ENCODE assay signal across 12 cellular contexts in the genomic region with DNA sequence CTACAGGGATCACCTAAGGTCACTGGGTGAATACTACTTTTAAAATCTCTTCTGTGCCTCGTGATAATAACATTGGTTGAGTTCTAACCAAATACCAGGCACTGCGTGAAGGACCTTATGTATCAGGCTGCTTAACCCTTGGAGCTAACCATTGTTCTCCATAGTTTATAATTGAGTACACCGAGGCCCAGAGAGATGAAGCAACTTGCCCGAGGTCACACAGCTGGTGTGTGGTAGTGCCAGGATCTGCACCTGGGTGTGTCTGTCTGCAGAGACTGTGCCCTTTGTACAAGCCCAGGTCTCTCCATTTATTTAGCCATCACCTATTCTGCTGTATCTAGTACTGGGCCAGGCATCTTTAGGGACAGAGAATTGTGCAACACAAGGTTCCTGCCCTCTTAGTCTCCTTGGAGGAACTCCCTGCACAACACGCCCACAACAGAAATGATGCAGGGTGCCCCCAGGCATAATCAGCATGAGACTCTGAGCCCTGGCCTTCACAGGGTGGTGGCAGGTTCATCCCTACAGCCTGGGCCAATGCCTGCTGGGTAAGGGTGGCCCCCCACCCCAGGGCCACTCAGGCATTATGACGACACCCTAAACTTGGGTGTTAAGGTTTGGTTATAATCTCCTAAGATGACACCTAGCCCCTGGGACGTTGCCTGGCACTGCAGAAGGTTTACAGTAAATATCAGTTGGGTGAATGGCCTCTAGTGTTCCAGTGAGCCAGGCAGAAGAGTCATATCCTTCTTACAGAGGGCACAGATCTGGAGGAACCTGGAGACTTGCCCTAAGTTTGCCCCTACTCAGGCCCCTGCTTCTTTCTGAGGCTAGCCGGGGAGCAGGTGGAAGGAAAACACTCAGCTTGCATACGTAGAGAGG. TPM values are rescaled to one million over a fixed set of nuclear protein-coding genes. Genes with fewer than 3 reads are reported as not detected.
DNase-seq lines count a peak whose midpoint lies in the region; ATAC-seq, FAIRE-seq and TF ChIP-seq lines count a peak whose summit lies in the region.
"Had no signal": no experiment of that assay in that cellular context is flagged by ENCODE, and none has a peak within 500 bp of the region (broad histone marks: within the 10 kb centered on the region; RNA-seq: fewer than 3 reads in every experiment).

No MANE protein-coding gene starts in this region.

- peak overlapping the region; percentile 91 for H3K27ac Mint-ChIP-seq in HFFc6
- H3K27ac Mint-ChIP-seq: activated B cell treated with CpG ODN at 0.5 μM for 24 hours had no signal

- no peak for ATAC-seq in HG02610 (IDR thresholded peaks at IDR 0.05; ENCODE audit: unreplicated experiment)

- TF ChIP-seq CTCF in HFFc6 (IDR thresholded peaks at IDR 0.05) (no peak), ascending aorta (IDR thresholded peaks at IDR 0.05) (no peak), left ventricle myocardium inferior (IDR thresholded peaks at IDR 0.05; ENCODE audit: borderline replicate concordance) (no peak)

- H3K36me3 Mint-ChIP-seq in HFFc6 (ENCODE audit: low read depth) = no peaks in the 10 kb centered on the region

- peaks cover 55% of the 10 kb centered on the region for H3K4me1 Mint-ChIP-seq in HFFc6 (ENCODE audit: low read depth)

- no peaks in the 10 kb centered on the region for H3K27me3 ChIP-seq in ascending aorta
- no peaks in the 10 kb centered on the region for H3K27me3 ChIP-seq in left ventricle myocardium inferior (ENCODE audit: low read depth)
- no peaks in the 10 kb centered on the region for H3K27me3 ChIP-seq in small intestine (ENCODE audit: control insufficient read depth in 2 of 2, insufficient read depth in 2 of 2, low read length in 2 of 2)

- no peaks in the 10 kb centered on the region; the same call in 1 of the 2 replicates for H3K27me3 Mint-ChIP-seq in HFFc6 (ENCODE audit: insufficient read depth)

- DNase-seq in HFFc6 (peak; percentile 73), ascending aorta (ENCODE audit: low spot score in 2 of 2) (no peak), left ventricle myocardium inferior (peak; percentile 15), small intestine (peak; percentile 93), NCI-H2029 treated with DMSO at 0.1 percent for 48 hours (lab: John Stamatoyannopoulos, UW) (no peak), SW 1271 (lab: John Stamatoyannopoulos, UW) (no peak), NCI-H2196 treated with DMSO at 0.1 percent for 48 hours (lab: John Stamatoyannopoulos, UW; ENCODE audit: unreplicated experiment) (no peak)
- DNase-seq: activated B cell treated with CpG ODN at 0.5 μM for 24 hours, anterior cingulate cortex, NCI-H774 had no signal

- no peaks in the 10 kb centered on the region for H3K36me3 ChIP-seq in ascending aorta
- H3K36me3 ChIP-seq in left ventricle myocardium inferior = no peaks in the 10 kb centered on the region
- H3K36me3 ChIP-seq in small intestine (ENCODE audit: control insufficient read depth in 2 of 2, insufficient read depth in 2 of 2, low read length in 2 of 2) = no peaks in the 10 kb centered on the region

- H3K9me3 Mint-ChIP-seq in HFFc6 = no peaks in the 10 kb centered on the region
- H3K9me3 Mint-ChIP-seq: activated B cell treated with CpG ODN at 0.5 μM for 24 hours had no signal

- H3K4me3 Mint-ChIP-seq in HFFc6 = peak overlapping the region; percentile 79
- H3K4me3 Mint-ChIP-seq: activated B cell treated with CpG ODN at 0.5 μM for 24 hours had no signal

- H3K4me3 ChIP-seq in ascending aorta = peak overlapping the region; percentile 11 to 56
- H3K4me3 ChIP-seq in left ventricle myocardium inferior = peak overlapping the region; percentile 55
- no peak overlapping the region for H3K4me3 ChIP-seq in small intestine (ENCODE audit: low read depth in 1 of 2, low read length in 2 of 2)

- FAIRE-seq in small intestine (lab: Jason Lieb, UNC) = no peak
- FAIRE-seq: G401.6 had no signal

- WGBS in small intestine, 3 donors = 19 to 42% (median 33%) methylated on average over 9 of the region's 9 CpGs

- H3K4me1 ChIP-seq in ascending aorta = peaks cover 12 to 27% of the 10 kb centered on the region in 2 donors
- H3K4me1 ChIP-seq in left ventricle myocardium inferior = peaks cover 100% of the 10 kb centered on the region
- H3K4me1 ChIP-seq in small intestine (ENCODE audit: control insufficient read depth in 2 of 2, insufficient read depth in 1 of 2, low read depth in 1 of 2, low read length in 1 of 2) = peaks cover 10 to 14% of the 10 kb centered on the region in 2 donors

- H3K9me3 ChIP-seq in ascending aorta = no peaks in the 10 kb centered on the region
- H3K9me3 ChIP-seq in left ventricle myocardium inferior (replicated peaks) = no peaks in the 10 kb centered on the region
- H3K9me3 ChIP-seq in small intestine (ENCODE audit: control insufficient read depth, low read depth) = no peaks in the 10 kb centered on the region

- H3K27ac ChIP-seq in ascending aorta (peak overlapping the region; percentile 20 to 36), left ventricle myocardium inferior (replicated peaks) (peak overlapping the region; percentile 81), small intestine (ENCODE audit: low read depth in 1 of 2, low read length in 1 of 2) (peak overlapping the region; percentile 72 to 91)

- intact Hi-C loops in ascending aorta (cut with DNase I) = loop anchor here (2.0 kb wide), 1 partner anchor 27 kb away; no protein-coding TSS in a partner anchor
- intact Hi-C loops in left ventricle myocardium inferior (cut with micrococcal nuclease) = no loop called here

RNA-seq across cellular contexts. Expression of a gene that starts 31.6 kb away (rescaled TPM):
- total RNA-seq in HFFc6 (2021; fragmentation: NEBNext Ultra II Directional; extraction: Animal tissue kit (Norgen Biotek cat#: 25700)) = 10 to 100 TPM in 1 of 6 experiments, 1 to 10 TPM in 5; 5.2 to 11.6 (median 5.7) TPM
- total RNA-seq in ascending aorta (42.4 TPM), left ventricle myocardium inferior (15.6 TPM)
- 10 to 100 TPM in 1 of 3 donors, 1 to 10 TPM in 1, under 1 TPM in 1; 0.27 to 10.9 (median 2.5) TPM for polyA plus RNA-seq in small intestine
- total RNA-seq: activated B cell treated with CpG ODN at 0.5 μM for 24 hours had no signal

Comparison
In these comparisons a context has a peak if more than half of its experiments do, and no peak if none do; other contexts are left out.
1. DNase-seq: peak in HFFc6 (single experiment), left ventricle myocardium inferior (single experiment) and small intestine (single experiment); none in ascending aorta (0 of 2), NCI-H2029 treated with DMSO at 0.1 percent for 48 hours (single experiment), SW 1271 (0 of 2) and NCI-H2196 treated with DMSO at 0.1 percent for 48 hours (single experiment).
2. H3K27ac ChIP-seq: peak in every context shown above with its lines; median percentile 82 in small intestine; 81 in left ventricle myocardium inferior; 28 in ascending aorta.
3. H3K4me3 ChIP-seq: peak in ascending aorta (2 of 2) and left ventricle myocardium inferior (single experiment); none in small intestine (0 of 2).